In the genomic region with DNA sequence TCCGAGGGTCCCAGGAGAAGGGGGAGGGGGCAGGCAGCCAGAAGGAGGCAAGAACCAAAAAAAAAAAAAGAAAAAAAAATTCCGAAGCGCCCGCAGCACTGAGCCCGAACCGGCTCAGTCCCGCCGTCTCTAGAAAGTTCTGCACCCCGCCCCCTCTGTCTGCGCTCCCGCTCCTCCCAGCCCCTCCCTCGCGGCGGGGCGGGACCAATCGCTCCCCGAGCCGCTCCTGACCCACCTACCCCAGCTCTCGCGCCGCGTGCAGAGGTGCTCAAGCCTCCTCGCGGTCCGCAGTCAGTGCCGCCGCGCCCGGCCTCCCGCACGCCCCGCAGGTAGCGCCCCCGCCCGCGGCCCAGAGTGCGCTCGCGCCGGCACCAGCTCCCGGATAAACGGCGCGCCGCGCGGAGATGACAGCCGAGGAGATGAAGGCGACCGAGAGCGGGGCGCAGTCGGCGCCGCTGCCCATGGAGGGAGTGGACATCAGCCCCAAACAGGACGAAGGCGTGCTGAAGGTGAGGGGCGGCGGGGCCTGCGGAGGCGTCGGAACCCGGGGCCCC, we compare ENCODE assay signal across 8 cellular contexts. TPM values are rescaled to one million over a fixed set of nuclear protein-coding genes. Genes with fewer than 3 reads are reported as not detected.
DNase-seq lines count a peak whose midpoint lies in the region; ATAC-seq, FAIRE-seq and TF ChIP-seq lines count a peak whose summit lies in the region.

A gene with protein sequence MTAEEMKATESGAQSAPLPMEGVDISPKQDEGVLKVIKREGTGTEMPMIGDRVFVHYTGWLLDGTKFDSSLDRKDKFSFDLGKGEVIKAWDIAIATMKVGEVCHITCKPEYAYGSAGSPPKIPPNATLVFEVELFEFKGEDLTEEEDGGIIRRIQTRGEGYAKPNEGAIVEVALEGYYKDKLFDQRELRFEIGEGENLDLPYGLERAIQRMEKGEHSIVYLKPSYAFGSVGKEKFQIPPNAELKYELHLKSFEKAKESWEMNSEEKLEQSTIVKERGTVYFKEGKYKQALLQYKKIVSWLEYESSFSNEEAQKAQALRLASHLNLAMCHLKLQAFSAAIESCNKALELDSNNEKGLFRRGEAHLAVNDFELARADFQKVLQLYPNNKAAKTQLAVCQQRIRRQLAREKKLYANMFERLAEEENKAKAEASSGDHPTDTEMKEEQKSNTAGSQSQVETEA (plus strand): TSS at position 235 of the 554 bp plus-strand sequence. CDS start 170 bp downstream, at position 405.

- no peak within 1 kb of the TSS for H2BK20ac ChIP-seq in H1 (ENCODE audit: low read length)

- no peaks in the 10 kb centered on the region for H3K27me3 ChIP-seq in HL-60 (ENCODE audit: insufficient read depth, poor library complexity, severe bottlenecking)
- peaks cover 0 to 6% (median 4%) of the 10 kb centered on the region in 4 experiments; a peak in 6 of 7 replicates for H3K27me3 ChIP-seq in H1 (replicated peaks in 1 of 4; ENCODE audit: control insufficient read depth in 3 of 4, extremely low read depth in 1 of 4, insufficient read depth in 3 of 4, low read length in 3 of 4)

- no peak within 1 kb of the TSS for H2AK5ac ChIP-seq in H1 (ENCODE audit: low read depth, low read length)

- H3K4me1 ChIP-seq in H1 (replicated peaks in 1 of 4; ENCODE audit: control insufficient read depth in 3 of 4, insufficient read depth in 4 of 4, low read length in 3 of 4) = peaks cover 4 to 6% (median 5%) of the 10 kb centered on the region in 4 experiments; a peak in 5 of 7 replicates

- peak within 1 kb of the TSS; percentile 84 for H2BK12ac ChIP-seq in H1 (ENCODE audit: low read depth, low read length)

- H3K36me3 Mint-ChIP-seq in activated CD8-positive, alpha-beta memory T cell treated with anti-CD3 and anti-CD28 coated beads, Interleukin-2, amount 10 ng/mL, durations not matched to agents 7 days and 5 days = peaks cover 23% of the 10 kb centered on the region

- peak within 1 kb of the TSS; percentile 85 for H3K27ac Mint-ChIP-seq in activated CD8-positive, alpha-beta memory T cell treated with anti-CD3 and anti-CD28 coated beads, Interleukin-2, amount 10 ng/mL, durations not matched to agents 7 days and 5 days

- no peak within 1 kb of the TSS; the same call in 1 of the 2 replicates for H2BK5ac ChIP-seq in H1 (ENCODE audit: low read depth, low read length)

- 0 out of 3 replicates have a peak, but pooled peaks of 1 of the 2 experiments have one; percentile 18 for TF ChIP-seq EP300 in H1 (IDR thresholded peaks at IDR 0.05; ENCODE audit: borderline replicate concordance in 1 of 2, low read depth in 2 of 2, low read length in 2 of 2)

- H4K8ac ChIP-seq in H1 (ENCODE audit: extremely low read depth, insufficient read depth, low read length) = peak within 1 kb of the TSS; percentile 94

- peak; percentile 85 for ATAC-seq in GM19463 (IDR thresholded peaks at IDR 0.05; ENCODE audit: unreplicated experiment)
- ATAC-seq in activated CD8-positive, alpha-beta memory T cell treated with anti-CD3 and anti-CD28 coated beads, Interleukin-2, amount 10 ng/mL, durations not matched to agents 7 days and 5 days = peak; percentile 91

- peak within 1 kb of the TSS; percentile 86 to 92 for H3K4me2 ChIP-seq in H1 (ENCODE audit: insufficient read depth in 1 of 2, low read depth in 2 of 2, low read length in 2 of 2)

- H3K9me3 Mint-ChIP-seq in activated CD8-positive, alpha-beta memory T cell treated with anti-CD3 and anti-CD28 coated beads, Interleukin-2, amount 10 ng/mL, durations not matched to agents 7 days and 5 days (ENCODE audit: low read depth) = no peaks in the 10 kb centered on the region

- peak within 1 kb of the TSS; percentile 65 for H3K56ac ChIP-seq in H1 (replicated peaks; ENCODE audit: insufficient read length, low read depth, low read length)

- H3K4me3 Mint-ChIP-seq in activated CD8-positive, alpha-beta memory T cell treated with anti-CD3 and anti-CD28 coated beads, Interleukin-2, amount 10 ng/mL, durations not matched to agents 7 days and 5 days = peak within 1 kb of the TSS; percentile 91

- H3K79me1 ChIP-seq in H1 (ENCODE audit: low read depth, low read length) = peaks cover 5% of the 10 kb centered on the region; the same call in 1 of the 2 replicates

- CTCF ChIA-PET in activated CD8-positive, alpha-beta memory T cell treated with anti-CD3 and anti-CD28 coated beads, Interleukin-2, amount 10 ng/mL, durations not matched to agents 7 days and 5 days (lab: Charles Lee) = interaction anchor here (1.0 to 4.2 kb wide), 4 partner anchors 9 to 113 kb away, joined by 4 to 29 read pairs (median 6); a partner anchor contains a TSS
- CTCF ChIA-PET in H1 (lab: Charles Lee; ENCODE audit: partially characterized antibody) = interaction anchor here (5.2 kb wide), 1 partner anchor 11 kb away, joined by 34 read pairs; no protein-coding TSS in a partner anchor

- peaks cover 0 to 25% of the 10 kb centered on the region in 2 experiments; a peak in 2 of 4 replicates for H3K79me2 ChIP-seq in H1 (ENCODE audit: control insufficient read depth in 1 of 2, insufficient read depth in 2 of 2, low read length in 2 of 2)

- no peaks in the 10 kb centered on the region for H3K9me3 ChIP-seq in H1 (ENCODE audit: insufficient read depth in 2 of 2, low read depth in 1 of 2, low read length in 1 of 2)

- H3K4me3 ChIP-seq in HL-60 (replicated peaks; ENCODE audit: insufficient read depth, low read length) = peak within 1 kb of the TSS; percentile 97
- H3K4me3 ChIP-seq in H1 (ENCODE audit: extremely low read depth in 1 of 4, insufficient read depth in 2 of 4, low read depth in 3 of 4, low read length in 4 of 4) = peak within 1 kb of the TSS; percentile 59 to 73 (median 66)

- no peak within 1 kb of the TSS for H2BK15ac ChIP-seq in H1 (ENCODE audit: low read length)

- POLR2A ChIA-PET in H1 (lab: Charles Lee; ENCODE audit: partially characterized antibody) = interaction anchor here (0.7 to 5.0 kb wide), 12 partner anchors 10 to 168 kb away, joined by 3 to 54 read pairs (median 4); a partner anchor contains a TSS

- FAIRE-seq in H1 (lab: Jason Lieb, UNC) = no peak

- peak within 1 kb of the TSS; percentile 49 to 72 (median 62) for H3K9ac ChIP-seq in H1 (replicated peaks in 1 of 4; ENCODE audit: extremely low read depth in 1 of 4, low read depth in 3 of 4, low read length in 3 of 4)

- 1% methylated on average over 50 of the region's 63 CpGs; no CpG with 5 or more reads in 1 of the 2 experiments for WGBS in H1 (ENCODE audit: extremely low coverage in 1 of 2, insufficient coverage in 1 of 2, insufficient read length in 1 of 2, insufficient replicate concordance in 2 of 2, low coverage in 1 of 2, low lambda C conversion rate in 2 of 2, missing lambda C conversion rate in 1 of 2), 2 experiments

- TF ChIP-seq CTCF in HL-60 (IDR thresholded peaks at IDR 0.05; ENCODE audit: insufficient read depth, low read length) (no peak), H1 (IDR thresholded peaks at IDR 0.05; ENCODE audit: control extremely low read depth in 1 of 3, insufficient read depth in 1 of 3, low read depth in 1 of 3, low read length in 3 of 3) (no peak)

- H3K4ac ChIP-seq in H1 (replicated peaks; ENCODE audit: insufficient read length, low read depth, low read length) = peak within 1 kb of the TSS; percentile 34

- H3K18ac ChIP-seq in H1 (ENCODE audit: extremely low read depth, low read length) = peak within 1 kb of the TSS; percentile 82

- peak within 1 kb of the TSS; percentile 19; the same call in 1 of the 2 replicates for H2AFZ ChIP-seq in H1 (ENCODE audit: low read length)

- peaks cover 5% of the 10 kb centered on the region for H3K27me3 Mint-ChIP-seq in activated CD8-positive, alpha-beta memory T cell treated with anti-CD3 and anti-CD28 coated beads, Interleukin-2, amount 10 ng/mL, durations not matched to agents 7 days and 5 days

- DNase-seq in COLO829 (ENCODE audit: low spot score) (peak; percentile 82), HL-60 (ENCODE audit: low read depth in 1 of 2, low spot score in 1 of 2) (peak; percentile 76 to 83), NK-92 (lab: John Stamatoyannopoulos, UW; ENCODE audit: unreplicated experiment) (peak; percentile 13), H1 (ENCODE audit: low read depth in 1 of 2, low spot score in 2 of 2) (peak; percentile 63 to 89), mesenteric fat pad (ENCODE audit: low spot score) (peak; percentile 95)
- DNase-seq in activated CD8-positive, alpha-beta memory T cell treated with anti-CD3 and anti-CD28 coated beads, Interleukin-2, amount 10 ng/mL, durations not matched to agents 7 days and 5 days = peak; percentile 92
- peak; percentile 73 for DNase-seq in stimulated activated CD8-positive, alpha-beta memory T cell treated with anti-CD3 and anti-CD28 coated beads, Interleukin-15, amount 100 ng/mL, for 24 hours (ENCODE audit: low read depth)

- peaks cover 19% of the 10 kb centered on the region for H3K4me1 Mint-ChIP-seq in activated CD8-positive, alpha-beta memory T cell treated with anti-CD3 and anti-CD28 coated beads, Interleukin-2, amount 10 ng/mL, durations not matched to agents 7 days and 5 days

- peaks cover 21 to 30% (median 26%) of the 10 kb centered on the region in 4 experiments for H3K36me3 ChIP-seq in H1 (ENCODE audit: control insufficient read depth in 2 of 4, insufficient read depth in 4 of 4, low read length in 3 of 4)

- H2BK120ac ChIP-seq in H1 (replicated peaks; ENCODE audit: low read depth, low read length) = no peak within 1 kb of the TSS

- no peak within 1 kb of the TSS for H3K23ac ChIP-seq in H1 (ENCODE audit: insufficient read length)

- peaks cover 11% of the 10 kb centered on the region; the same call in 1 of the 2 replicates for H3K23me2 ChIP-seq in H1 (ENCODE audit: low read depth, low read length)

- H3K27ac ChIP-seq in HL-60 (replicated peaks) = peak within 1 kb of the TSS; percentile 57
- H3K27ac ChIP-seq in H1 (ENCODE audit: low read depth, low read length) = no peak within 1 kb of the TSS

- peak within 1 kb of the TSS; percentile 45 for H4K5ac ChIP-seq in H1 (ENCODE audit: insufficient read length, low read depth, low read length)

- H3K14ac ChIP-seq in H1 (ENCODE audit: insufficient read length) = no peak within 1 kb of the TSS

- H4K91ac ChIP-seq in H1 (replicated peaks; ENCODE audit: insufficient read length, low read length) = peak within 1 kb of the TSS; percentile 49

- TF ChIP-seq RAD21 in H1 (IDR thresholded peaks at IDR 0.05 in 1 of 2, conservative IDR thresholded peaks at IDR 0.05 in 1 of 2; ENCODE audit: low read depth in 2 of 2, low read length in 2 of 2) = no peak

- peaks cover 12 to 22% of the 10 kb centered on the region in 2 experiments for H4K20me1 ChIP-seq in H1 (replicated peaks in 1 of 2; ENCODE audit: control insufficient read depth in 1 of 2, insufficient read depth in 2 of 2, low read length in 2 of 2)

- TF ChIP-seq POLR2A in H1 (IDR thresholded peaks at IDR 0.05; ENCODE audit: control extremely low read depth in 1 of 2, low read depth in 2 of 2, low read length in 2 of 2) = peak; percentile 38 to 73

RNA-seq across cellular contexts. Expression of the gene that starts here (rescaled TPM):
- total RNA-seq in activated CD8-positive, alpha-beta memory T cell treated with anti-CD3 and anti-CD28 coated beads, Interleukin-2, amount 10 ng/mL, durations not matched to agents 7 days and 5 days = 100 to 1,000 TPM in 1 of 2 experiments, 10 to 100 TPM in 1; 78.2 to 109 TPM
- total RNA-seq in H1 (2021; fragmentation: NEBNext Ultra II Directional; extraction: Animal tissue kit (Norgen Biotek cat#: 25700)) = 227 and 243 TPM in 2 replicates
- polyA plus RNA-seq in H1 (2011; rRNA removed) = 72.6 and 82.0 TPM in 2 replicates
- 106 TPM for polyA plus RNA-seq in H1 (2011; cell fraction: cytosol; rRNA removed)
- polyA plus RNA-seq in H1 (2011; cell fraction: nucleus; rRNA removed) = 112 TPM
- 158 to 191 TPM (median 164 TPM) in 4 replicates for polyA plus RNA-seq in H1 (2012, experiment 1 of 2)
- 169 TPM for polyA plus RNA-seq in H1 (2012, experiment 2 of 2)
- polyA plus RNA-seq in H1 (2013, experiment 1 of 2) = 116 TPM
- polyA plus RNA-seq in H1 (2013, experiment 2 of 2) = 114 TPM
- polyA minus RNA-seq in H1 (2011; rRNA and poly(A)+ RNA removed) = 119 and 142 TPM in 2 replicates
- 99.8 TPM for polyA minus RNA-seq in H1 (2011; cell fraction: cytosol; rRNA and poly(A)+ RNA removed)
- 91.1 TPM for polyA minus RNA-seq in H1 (2011; cell fraction: nucleus; rRNA and poly(A)+ RNA removed)
- total RNA-seq in mesenteric fat pad = 51.3 TPM

Comparison
In these comparisons a context has a peak if more than half of its experiments do, and no peak if none do; other contexts are left out.
1. DNase-seq: peak in every context shown above with its lines; median percentile 95 in mesenteric fat pad; 92 in activated CD8-positive, alpha-beta memory T cell treated with anti-CD3 and anti-CD28 coated beads, Interleukin-2, amount 10 ng/mL, durations not matched to agents 7 days and 5 days; 82 in COLO829; 80 in HL-60; 76 in H1; 73 in stimulated activated CD8-positive, alpha-beta memory T cell treated with anti-CD3 and anti-CD28 coated beads, Interleukin-15, amount 100 ng/mL, for 24 hours; 13 in NK-92.